ENCODE assay signal across 8 cellular contexts in genomic region chr1:160830321-160831153, GRCh38. TPM values are rescaled to one million over a fixed set of nuclear protein-coding genes. Genes with fewer than 3 reads are reported as not detected.
DNase-seq lines count a peak whose midpoint lies in the region; ATAC-seq and TF ChIP-seq lines count a peak whose summit lies in the region.

No MANE protein-coding gene starts in this region.

- intact Hi-C loops in HCT116 (cut with micrococcal nuclease) = loop anchor here (1.0 to 5.0 kb wide), 4 partner anchors 50 to 403 kb away; no protein-coding TSS in a partner anchor

- no peaks in the 10 kb centered on the region for H3K79me2 ChIP-seq in HCT116 (ENCODE audit: insufficient read depth, low read length)

- 0 out of 4 replicates have a peak, but pooled peaks cover 0 to 3% of the 10 kb centered on the region in 2 experiments for H3K4me1 ChIP-seq in HCT116 (ENCODE audit: control insufficient read depth in 1 of 2, insufficient read depth in 2 of 2, low read length in 2 of 2)
- no peaks in the 10 kb centered on the region for H3K4me1 ChIP-seq in Peyer's patch
- peaks cover 5% of the 10 kb centered on the region for H3K4me1 ChIP-seq in foreskin keratinocyte

- H3K27me3 ChIP-seq in HCT116 (ENCODE audit: insufficient read depth, low read length) (peaks cover 5% of the 10 kb centered on the region; the same call in 1 of the 2 replicates), Peyer's patch (no peaks in the 10 kb centered on the region), foreskin keratinocyte (peaks cover 2% of the 10 kb centered on the region)

- H3K27ac ChIP-seq in HCT116 (ENCODE audit: low read depth, low read length) = no peak overlapping the region
- H3K27ac ChIP-seq in Peyer's patch = no peak overlapping the region
- no peak overlapping the region for H3K27ac ChIP-seq in foreskin keratinocyte

- H2AFZ ChIP-seq in HCT116 (ENCODE audit: low read depth, low read length, poor library complexity, severe bottlenecking) = no peak overlapping the region

- TF ChIP-seq CTCF in HCT116 (IDR thresholded peaks at IDR 0.05 in 2 of 3, conservative IDR thresholded peaks at IDR 0.05 in 1 of 3; ENCODE audit: borderline replicate concordance in 1 of 3, insufficient read depth in 1 of 3, low read depth in 2 of 3, low read length in 2 of 3) = peak; percentile 78 to 91 (median 87)
- TF ChIP-seq CTCF in Peyer's patch (IDR thresholded peaks at IDR 0.05) = peak; percentile 60 to 82 (median 70)
- TF ChIP-seq CTCF in foreskin keratinocyte (conservative IDR thresholded peaks at IDR 0.05) = peak; percentile 80

- RAD21 ChIA-PET in HCT116 (lab: Charles Lee; ENCODE audit: low non-redundant PET in 1 of 2, low total read pairs in 2 of 2, uncharacterized antibody in 2 of 2, unreplicated experiment in 2 of 2) = interaction anchor here in 1 of 2 experiments (0.6 to 1.3 kb wide), 2 partner anchors 53 to 107 kb away, joined by 3 to 4 read pairs; no protein-coding TSS in a partner anchor

- DNase-seq in CMK (ENCODE audit: low read depth) = peak; percentile 35
- peak; percentile 53 for DNase-seq in HCT116 (ENCODE audit: low read depth, low spot score)
- DNase-seq in Peyer's patch = peak; percentile 82 to 92 (median 89)
- peak; percentile 86 to 88 for DNase-seq in activated T-cell treated with anti-CD3 and anti-CD28 coated beads, Interleukin-2, amount 50 U/mL, for 48 hours
- peak in 1 of 2 donors; percentile 57 for DNase-seq in foreskin keratinocyte
- DNase-seq in retina = peak; percentile 22
- no peak for DNase-seq in middle frontal gyrus (ENCODE audit: extremely low spot score, low spot score)

- no TSS peak for BruUV-seq in HCT116 (replicated peaks; lab: Mats Ljungman, UMichigan)

- ATAC-seq in HCT116 (peak; percentile 97), foreskin keratinocyte (peak; percentile 65), GM19397 (IDR thresholded peaks at IDR 0.05; ENCODE audit: unreplicated experiment) (no peak)

- peak; percentile 70 for TF ChIP-seq RAD21 in HCT116 (IDR thresholded peaks at IDR 0.05; ENCODE audit: low read depth)

- H3K36me3 ChIP-seq in HCT116 (ENCODE audit: control insufficient read depth in 1 of 2, insufficient read depth in 2 of 2, low read length in 2 of 2) (no peaks in the 10 kb centered on the region), Peyer's patch (no peaks in the 10 kb centered on the region)

- no peak overlapping the region for H3K9ac ChIP-seq in HCT116 (ENCODE audit: low read length)

- H3K4me3 ChIP-seq in HCT116 (replicated peaks in 1 of 2; ENCODE audit: low read depth in 1 of 2, low read length in 2 of 2) = no peak overlapping the region
- H3K4me3 ChIP-seq in Peyer's patch = no peak overlapping the region

- CTCF ChIA-PET in HCT116 (lab: Charles Lee) = interaction anchor here (0.8 to 2.7 kb wide), 8 partner anchors 12 to 149 kb away, joined by 3 to 16 read pairs (median 4); partner anchors contain the start of gene ITLN2

- POLR2A ChIA-PET in HCT116 (lab: Charles Lee) = no interaction called here

- H3K9me3 ChIP-seq in HCT116 (ENCODE audit: control insufficient read depth in 1 of 2, insufficient read depth in 1 of 2, low read depth in 1 of 2, low read length in 2 of 2) (no peaks in the 10 kb centered on the region), Peyer's patch (no peaks in the 10 kb centered on the region)

- H4K20me1 ChIP-seq in HCT116 (ENCODE audit: insufficient read depth) = no peaks in the 10 kb centered on the region

- TF ChIP-seq POLR2A in HCT116 (IDR thresholded peaks at IDR 0.05; ENCODE audit: borderline replicate concordance, extremely low read depth, insufficient read depth, insufficient read length) (no peak), Peyer's patch (IDR thresholded peaks at IDR 0.05) (no peak)

- H3K9me2 ChIP-seq in HCT116 (ENCODE audit: insufficient read depth) = no peaks in the 10 kb centered on the region

- H3K4me2 ChIP-seq in HCT116 (ENCODE audit: low read length) = no peak overlapping the region

TF ChIP-seq in HCT116, 20 proteins besides CTCF, POLR2A, EP300 and RAD21:
- TF ChIP-seq MAX (IDR thresholded peaks at IDR 0.05) (peak; percentile 20; the same call in 1 of the 2 replicates), EZH2phosphoT487 (IDR thresholded peaks at IDR 0.05; ENCODE audit: borderline replicate concordance) (no peak), SIN3A (IDR thresholded peaks at IDR 0.05; ENCODE audit: low read depth) (no peak), REST (IDR thresholded peaks at IDR 0.05; ENCODE audit: low read depth) (no peak), EGR1 (IDR thresholded peaks at IDR 0.05; ENCODE audit: low read depth) (no peak), ZBTB33 (IDR thresholded peaks at IDR 0.05; ENCODE audit: extremely low read depth, insufficient replicate concordance, low read length) (no peak)
TF ChIP-seq in HCT116: peak in this region for 1.

RNA-seq across cellular contexts. Expression of gene CD244, which starts 32.1 kb away (rescaled TPM):
- total RNA-seq in HCT116 (2021; ENCODE audit: unreplicated experiment) = not detected
- not detected in 2 replicates for polyA plus RNA-seq in HCT116 (2012)
- 1 to 10 TPM in 2 of 4 donors, under 1 TPM in 1, not detected in 1; 0.80 to 2.8 (median 1.3) TPM for total RNA-seq in Peyer's patch
- not detected in 2 replicates for total RNA-seq in foreskin keratinocyte
- not detected in 2 replicates for polyA plus RNA-seq in foreskin keratinocyte

RNA-seq across cellular contexts. Expression of gene LY9, which starts 34.6 kb away (rescaled TPM):
- total RNA-seq in HCT116 (2021; ENCODE audit: unreplicated experiment) (0.22 TPM), Peyer's patch (10 to 100 TPM in 1 of 4 donors, 1 to 10 TPM in 3; 1.6 to 39.6 (median 3.6) TPM), foreskin keratinocyte (not detected in 2 replicates)
- not detected in 2 replicates for polyA plus RNA-seq in HCT116 (2012)
- polyA plus RNA-seq in foreskin keratinocyte = not detected in 2 replicates

RNA-seq across cellular contexts. Expression of gene ITLN1, which starts 54.4 kb away (rescaled TPM):
- not detected for total RNA-seq in HCT116 (2021; ENCODE audit: unreplicated experiment)
- polyA plus RNA-seq in HCT116 (2012) = not detected in 2 replicates
- total RNA-seq in Peyer's patch = 10 to 100 TPM; 14.4 to 45.0 (median 24.5) TPM
- not detected in 2 replicates for total RNA-seq in foreskin keratinocyte
- polyA plus RNA-seq in foreskin keratinocyte = not detected in 2 replicates

Comparison
In these comparisons a context has a peak if more than half of its experiments do, and no peak if none do; other contexts are left out.
1. RNA of gene ITLN1, which starts 54.4 kb away (total RNA-seq): 14.4 to 45.0 TPM in Peyer's patch; not detected in HCT116 (single experiment) and not detected in foreskin keratinocyte; every median in the first group is over 10 times any median in the second.
2. Peak in every context shown above with its lines, with median percentiles within 50 percentile points of each other: CTCF ChIP-seq.